ENCODE assay signal across 8 cellular contexts in genomic region chr1:220690140-220691038, GRCh38. TPM values are rescaled to one million over a fixed set of nuclear protein-coding genes. Genes with fewer than 3 reads are reported as not detected.
DNase-seq lines count a peak whose midpoint lies in the region; ATAC-seq and TF ChIP-seq lines count a peak whose summit lies in the region.

Gene C1orf115, plus strand, starts transcription at chr1:220690363. Its CDS starts 40 bp downstream, at chr1:220690403.

- H3K27ac ChIP-seq in GM23338 (ENCODE audit: low read depth) (no peak within 1 kb of the TSS), right cardiac atrium (ENCODE audit: low read length) (peak within 1 kb of the TSS; percentile 16), aorta (ENCODE audit: low read depth in 1 of 2, low read length in 2 of 2) (no peak within 1 kb of the TSS)

- H3K4me1 ChIP-seq in GM23338 (ENCODE audit: insufficient read depth): 0 out of 2 replicates have a peak, but pooled peaks cover 7% of the 10 kb centered on the region
- H3K4me1 ChIP-seq in right cardiac atrium (ENCODE audit: control insufficient read depth, insufficient read depth, low read length): no peaks in the 10 kb centered on the region
- H3K4me1 ChIP-seq in aorta (ENCODE audit: control insufficient read depth in 1 of 2, insufficient read depth in 2 of 2, low read length in 2 of 2): no peaks in the 10 kb centered on the region

- H3K27me3 Mint-ChIP-seq in GM23338 (ENCODE audit: insufficient read depth, low read depth, poor library complexity): peaks cover 16% of the 10 kb centered on the region

- intact Hi-C loops in right cardiac atrium (cut with DNase I) (loop anchor here in 3 of 4 donors (2.0 to 5.0 kb wide), 3 partner anchors 42 to 87 kb away; no protein-coding TSS in a partner anchor), aorta (cut with DNase I) (loop anchor here (2.0 to 5.0 kb wide), 2 partner anchors 42 kb away; no protein-coding TSS in a partner anchor)

- DNase-seq in ELR (ENCODE audit: low read depth) (peak; percentile 64), GM23338 (ENCODE audit: low spot score) (peak; percentile 85), M059J (ENCODE audit: low read depth) (peak; percentile 21), SKM-1 treated with dmso at 0.1 percent for 144 hours (lab: John Stamatoyannopoulos, UW; ENCODE audit: unreplicated experiment) (peak; percentile 66), amniotic epithelial cell (ENCODE audit: low read depth) (peak; percentile 9), right cardiac atrium (peak; percentile 76 to 92 (median 91)), renal cortical epithelial cell (ENCODE audit: low read depth) (peak; percentile 26), aorta (peak; percentile 75 to 91)

- no peak within 1 kb of the TSS for H3K27ac Mint-ChIP-seq in GM23338

- H3K27me3 ChIP-seq in GM23338 (ENCODE audit: insufficient read depth) (peaks cover 33% of the 10 kb centered on the region), right cardiac atrium (ENCODE audit: control insufficient read depth, insufficient read depth) (no peaks in the 10 kb centered on the region), aorta (ENCODE audit: control insufficient read depth in 1 of 2, insufficient read depth in 2 of 2, low read length in 1 of 2) (no peaks in the 10 kb centered on the region)

- H3K9me3 ChIP-seq in right cardiac atrium (ENCODE audit: control insufficient read depth, low read length): no peaks in the 10 kb centered on the region
- no peaks in the 10 kb centered on the region for H3K9me3 ChIP-seq in aorta (ENCODE audit: control insufficient read depth, low read length)

- TF ChIP-seq CTCF in GM23338 (conservative IDR thresholded peaks at IDR 0.05; ENCODE audit: low read depth in 2 of 2): peak; percentile 83 to 85

- H3K4me3 ChIP-seq in GM23338 (peak within 1 kb of the TSS; percentile 66), right cardiac atrium (ENCODE audit: low read length) (peak within 1 kb of the TSS; percentile 79), aorta (ENCODE audit: low read length in 2 of 2) (peak within 1 kb of the TSS; percentile 28 to 56)

- no peaks in the 10 kb centered on the region for H3K36me3 ChIP-seq in GM23338 (ENCODE audit: insufficient read depth)
- H3K36me3 ChIP-seq in aorta (ENCODE audit: control insufficient read depth in 1 of 2, insufficient read depth in 2 of 2, low read length in 1 of 2): no peaks in the 10 kb centered on the region

- ATAC-seq in GM23338: peak; percentile 82
- peak; percentile 97 for ATAC-seq in right cardiac atrium
- peak; percentile 95 for ATAC-seq in aorta (ENCODE audit: low FRiP score)

- H3K9me2 ChIP-seq in GM23338 (ENCODE audit: insufficient read depth): peaks cover 11% of the 10 kb centered on the region; the same call in 1 of the 2 replicates

- H3K9me3 Mint-ChIP-seq in GM23338: no peaks in the 10 kb centered on the region

- peaks cover 10% of the 10 kb centered on the region; the same call in 2 of the 3 replicates for H3K4me1 Mint-ChIP-seq in GM23338

- peak within 1 kb of the TSS; percentile 97 for H2AFZ ChIP-seq in GM23338

- H3K4me3 Mint-ChIP-seq in GM23338: peak within 1 kb of the TSS; percentile 84

- no peaks in the 10 kb centered on the region for H3K79me2 ChIP-seq in GM23338 (replicated peaks; ENCODE audit: insufficient read depth)

- 2% methylated on average over 93 of the region's 93 CpGs for WGBS in right cardiac atrium
- 3 to 4% methylated on average over 82 to 93 of the region's 93 CpGs for WGBS in aorta, 2 donors

- H3F3A ChIP-seq in GM23338 (replicated peaks; ENCODE audit: low read depth): 0 out of 2 replicates have a peak, but pooled peaks cover 3% of the 10 kb centered on the region

- peak within 1 kb of the TSS; percentile 99 for H3K4me2 ChIP-seq in GM23338

- H3K36me3 Mint-ChIP-seq in GM23338 (ENCODE audit: low read depth): no peaks in the 10 kb centered on the region

- H4K20me1 ChIP-seq in GM23338 (replicated peaks; ENCODE audit: insufficient read depth): 0 out of 2 replicates have a peak, but pooled peaks cover 3% of the 10 kb centered on the region

TF ChIP-seq in GM23338, 12 proteins besides CTCF, POLR2A, EP300 and RAD21:
- peak; percentile 91 for TF ChIP-seq POLR2AphosphoS5 (IDR thresholded peaks at IDR 0.05; ENCODE audit: low read depth)
- TF ChIP-seq REST (IDR thresholded peaks at IDR 0.05; ENCODE audit: unreplicated experiment): no peak
- no peak for TF ChIP-seq JUNB (IDR thresholded peaks at IDR 0.05; ENCODE audit: unreplicated experiment)
- TF ChIP-seq CREB1 (CRISPR knock-in tag; IDR thresholded peaks at IDR 0.05; ENCODE audit: low read depth): peak; percentile 14; the same call in 1 of the 2 replicates

RNA-seq across cellular contexts. Expression of gene C1orf115, which starts in this region (rescaled TPM):
- total RNA-seq in GM23338 (2014; rRNA removed; shearing (Covaris generic)): 6.0 and 6.1 TPM in 2 replicates
- polyA plus RNA-seq in GM23338 (2016; fragmentation: Nextera tagmentation; extraction: Ambion mirVana): 2.5 and 2.9 TPM in 2 replicates
- 0.02 and 0.54 TPM in 2 replicates for total RNA-seq in M059J (2014; rRNA removed; shearing (Covaris generic))
- total RNA-seq in right cardiac atrium: 10 to 100 TPM; 10.3 to 16.1 (median 12.7) TPM
- 15.1 TPM for polyA plus RNA-seq in right cardiac atrium
- total RNA-seq in renal cortical epithelial cell: 6.9 and 10.7 TPM in 2 replicates
- 10 to 100 TPM; 10.8 to 21.2 TPM for total RNA-seq in aorta
- polyA plus RNA-seq in aorta: 10 to 100 TPM in 1 of 2 donors, 1 to 10 TPM in 1; 4.8 to 70.5 TPM

Comparison
In these comparisons a context has a peak if more than half of its experiments do, and no peak if none do; other contexts are left out.
1. Peak in DNase-seq in M059J; RNA of the gene not detected or under 1 TPM.
2. DNase-seq: peak in every context shown above with its lines; median percentile 91 in right cardiac atrium; 85 in GM23338; 83 in aorta; 66 in SKM-1 treated with dmso at 0.1 percent for 144 hours; 64 in ELR; 26 in renal cortical epithelial cell; 21 in M059J; 9 in amniotic epithelial cell.